Comparison of ENCODE assay signal across 8 cellular contexts in the genomic region with DNA sequence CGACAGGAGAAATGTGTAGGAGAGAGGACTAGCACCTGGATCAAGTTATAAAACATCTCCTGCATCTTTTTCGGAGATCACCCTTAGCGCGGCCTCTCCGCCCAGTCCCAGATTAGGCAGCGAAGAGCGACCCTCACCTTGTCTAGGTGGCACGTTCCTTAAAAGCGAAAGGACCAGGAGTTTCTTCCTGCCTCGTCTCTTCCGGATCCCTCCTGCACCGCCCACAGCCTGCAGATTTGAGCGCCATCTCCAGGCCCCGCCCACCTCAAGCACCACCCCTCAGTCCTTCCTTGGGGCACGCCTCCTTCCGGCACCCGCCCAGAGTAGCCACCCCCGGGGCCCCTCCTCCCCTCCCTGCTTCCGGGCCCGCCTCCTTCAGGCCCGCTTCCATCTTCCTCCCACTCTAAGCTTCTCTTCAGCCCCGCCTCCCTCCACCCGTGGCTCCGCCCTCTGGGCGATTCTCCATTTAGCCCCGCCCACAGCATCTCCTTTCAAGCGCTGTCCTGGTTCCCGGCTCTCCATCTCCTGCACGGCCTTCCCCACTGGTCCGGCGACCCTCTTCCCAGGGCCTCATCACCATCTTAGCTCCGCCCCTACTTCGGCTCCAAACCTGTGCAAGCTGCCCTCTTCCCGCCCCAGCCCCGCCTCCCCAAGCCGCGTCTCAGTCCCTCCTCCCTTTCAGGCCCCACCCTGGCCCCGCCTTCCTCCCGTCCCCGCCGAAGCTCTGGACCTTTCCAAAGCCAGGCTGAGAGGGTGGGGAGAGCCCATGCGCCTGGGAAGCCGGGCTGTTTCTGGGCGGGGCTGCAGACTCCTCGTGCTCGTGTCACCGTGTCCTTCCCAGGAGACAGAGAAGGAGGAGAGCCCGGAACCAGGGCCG. TPM values are rescaled to one million over a fixed set of nuclear protein-coding genes. Genes with fewer than 3 reads are reported as not detected.
DNase-seq lines count a peak whose midpoint lies in the region; ATAC-seq, FAIRE-seq and TF ChIP-seq lines count a peak whose summit lies in the region.

No MANE protein-coding gene starts in this region.

- H3K36me3 Mint-ChIP-seq in Caco-2 (ENCODE audit: insufficient read depth, unreplicated experiment) (peaks cover 31% of the 10 kb centered on the region), memory B cell (no peaks in the 10 kb centered on the region)
- H3K36me3 Mint-ChIP-seq in activated CD8-positive, alpha-beta memory T cell treated with anti-CD3 and anti-CD28 coated beads, Interleukin-2, amount 10 ng/mL, durations not matched to agents 7 days and 5 days = peaks cover 29% of the 10 kb centered on the region
- H3K36me3 Mint-ChIP-seq in effector memory CD8-positive, alpha-beta T cell (ENCODE audit: insufficient read depth) = peaks cover 28% of the 10 kb centered on the region

- H3K9me3 ChIP-seq in Caco-2 = no peaks in the 10 kb centered on the region

- POLR2A ChIA-PET in Caco-2 (lab: Charles Lee) = interaction anchor here (0.5 to 2.4 kb wide), 74 partner anchors 8 to 1749 kb away, joined by 3 to 61 read pairs (median 5); a partner anchor contains a TSS

- H3K4me1 ChIP-seq in Caco-2 = peaks cover 17% of the 10 kb centered on the region

- DNase-seq in Caco-2 (peak; percentile 100), HTR-8/SVneo (ENCODE audit: insufficient read length, low spot score) (peak; percentile 97), NOMO-1 treated with DMSO at 0.1 percent for 48 hours (lab: John Stamatoyannopoulos, UW; ENCODE audit: unreplicated experiment) (peak; percentile 99), memory B cell (ENCODE audit: low spot score in 2 of 2) (peak; percentile 99)
- peak; percentile 100 for DNase-seq in activated CD8-positive, alpha-beta memory T cell treated with anti-CD3 and anti-CD28 coated beads, Interleukin-2, amount 10 ng/mL, durations not matched to agents 7 days and 5 days
- peak; percentile 99 for DNase-seq in effector memory CD8-positive, alpha-beta T cell
- peak; percentile 99 for DNase-seq in stimulated activated CD8-positive, alpha-beta memory T cell treated with anti-CD3 and anti-CD28 coated beads, Interleukin-12 subunit alpha, Interleukin-12 subunit beta, amount 100 ng/mL, for 1 hour (ENCODE audit: low read depth)

- TF ChIP-seq CTCF in Caco-2 (IDR thresholded peaks at IDR 0.05; ENCODE audit: insufficient read depth in 1 of 2, low read depth in 1 of 2, low read length in 1 of 2, severe bottlenecking in 1 of 2, unreplicated experiment in 1 of 2) = no peak

- H3K27me3 Mint-ChIP-seq in Caco-2 (ENCODE audit: insufficient read depth, unreplicated experiment) = no peaks in the 10 kb centered on the region
- no peaks in the 10 kb centered on the region for H3K27me3 Mint-ChIP-seq in activated CD8-positive, alpha-beta memory T cell treated with anti-CD3 and anti-CD28 coated beads, Interleukin-2, amount 10 ng/mL, durations not matched to agents 7 days and 5 days
- no peaks in the 10 kb centered on the region for H3K27me3 Mint-ChIP-seq in effector memory CD8-positive, alpha-beta T cell
- H3K27me3 Mint-ChIP-seq in memory B cell = no peaks in the 10 kb centered on the region

- intact Hi-C loops in Caco-2 (cut with micrococcal nuclease; ENCODE audit: unreplicated experiment) = loop anchor here (1.0 to 5.0 kb wide), 9 partner anchors 52 to 306 kb away; a partner anchor contains a TSS

- no peaks in the 10 kb centered on the region for H3K27me3 ChIP-seq in Caco-2 (replicated peaks; ENCODE audit: control insufficient read depth, insufficient read depth, low read length)

- peak; percentile 93 for FAIRE-seq in HTR-8/SVneo (lab: Jason Lieb, UNC)

- H3K36me3 ChIP-seq in Caco-2 (ENCODE audit: control insufficient read depth, insufficient read depth, low read length) = 0 out of 2 replicates have a peak, but pooled peaks cover 1% of the 10 kb centered on the region

- BruUV-seq in Caco-2 (replicated peaks; lab: Mats Ljungman, UMichigan) = no TSS peak

- H3K4me3 ChIP-seq in Caco-2 (ENCODE audit: low read depth, low read length) = peak overlapping the region; percentile 88

- peak overlapping the region; percentile 76 for H3K4me3 Mint-ChIP-seq in Caco-2 (ENCODE audit: unreplicated experiment)
- H3K4me3 Mint-ChIP-seq in activated CD8-positive, alpha-beta memory T cell treated with anti-CD3 and anti-CD28 coated beads, Interleukin-2, amount 10 ng/mL, durations not matched to agents 7 days and 5 days = peak overlapping the region; percentile 98
- H3K4me3 Mint-ChIP-seq in effector memory CD8-positive, alpha-beta T cell = peak overlapping the region; percentile 92 to 95
- peak overlapping the region; percentile 98 for H3K4me3 Mint-ChIP-seq in memory B cell

- H3K4me1 Mint-ChIP-seq in Caco-2 (ENCODE audit: low read depth, unreplicated experiment) = peaks cover 4% of the 10 kb centered on the region
- H3K4me1 Mint-ChIP-seq in activated CD8-positive, alpha-beta memory T cell treated with anti-CD3 and anti-CD28 coated beads, Interleukin-2, amount 10 ng/mL, durations not matched to agents 7 days and 5 days = peaks cover 54% of the 10 kb centered on the region
- peaks cover 46 to 50% of the 10 kb centered on the region in 2 donors for H3K4me1 Mint-ChIP-seq in effector memory CD8-positive, alpha-beta T cell (ENCODE audit: low read depth in 2 of 2)
- H3K4me1 Mint-ChIP-seq in memory B cell = peaks cover 44% of the 10 kb centered on the region

- H3K27ac Mint-ChIP-seq in Caco-2 (ENCODE audit: unreplicated experiment) = peak overlapping the region; percentile 89
- H3K27ac Mint-ChIP-seq in activated CD8-positive, alpha-beta memory T cell treated with anti-CD3 and anti-CD28 coated beads, Interleukin-2, amount 10 ng/mL, durations not matched to agents 7 days and 5 days = peak overlapping the region; percentile 94
- peak overlapping the region; percentile 96 to 98 for H3K27ac Mint-ChIP-seq in effector memory CD8-positive, alpha-beta T cell
- H3K27ac Mint-ChIP-seq in memory B cell = peak overlapping the region; percentile 96

- CTCF ChIA-PET in Caco-2 (lab: Charles Lee) = interaction anchor here (0.6 to 1.5 kb wide), 33 partner anchors 8 to 889 kb away, joined by 3 to 16 read pairs (median 4); a partner anchor contains a TSS
- CTCF ChIA-PET in activated CD8-positive, alpha-beta memory T cell treated with anti-CD3 and anti-CD28 coated beads, Interleukin-2, amount 10 ng/mL, durations not matched to agents 7 days and 5 days (lab: Charles Lee) = interaction anchor here (1.0 to 3.0 kb wide), 7 partner anchors 29 to 183 kb away, joined by 3 to 8 read pairs (median 4); a partner anchor contains a TSS

- H3K9me3 Mint-ChIP-seq in Caco-2 (ENCODE audit: unreplicated experiment) = no peaks in the 10 kb centered on the region
- H3K9me3 Mint-ChIP-seq in activated CD8-positive, alpha-beta memory T cell treated with anti-CD3 and anti-CD28 coated beads, Interleukin-2, amount 10 ng/mL, durations not matched to agents 7 days and 5 days (ENCODE audit: low read depth) = no peaks in the 10 kb centered on the region
- no peaks in the 10 kb centered on the region for H3K9me3 Mint-ChIP-seq in effector memory CD8-positive, alpha-beta T cell
- no peaks in the 10 kb centered on the region for H3K9me3 Mint-ChIP-seq in memory B cell

- ATAC-seq in GM21381 (IDR thresholded peaks at IDR 0.05; ENCODE audit: unreplicated experiment) (peak; percentile 73), memory B cell (ENCODE audit: low read depth) (peak; percentile 81)
- peak; percentile 84 for ATAC-seq in activated CD8-positive, alpha-beta memory T cell treated with anti-CD3 and anti-CD28 coated beads, Interleukin-2, amount 10 ng/mL, durations not matched to agents 7 days and 5 days
- peak; percentile 77 for ATAC-seq in effector memory CD8-positive, alpha-beta T cell (replicated peaks)

RNA-seq across cellular contexts. Expression of a gene that starts 0.6 kb away (rescaled TPM):
- total RNA-seq in Caco-2 (2022) = 298 and 307 TPM in 2 replicates
- total RNA-seq in activated CD8-positive, alpha-beta memory T cell treated with anti-CD3 and anti-CD28 coated beads, Interleukin-2, amount 10 ng/mL, durations not matched to agents 7 days and 5 days = 100 to 1,000 TPM; 177 to 221 TPM

Comparison
In these comparisons a context has a peak if more than half of its experiments do, and no peak if none do; other contexts are left out.
1. Peak in every context shown above with its lines: DNase-seq, ATAC-seq and H3K4me3 ChIP-seq.